1 cellular context compared by ENCODE assay signal in genomic region chr18:3044931-3045698, GRCh38.
TF ChIP-seq lines count a peak whose summit lies in the region.

No MANE protein-coding gene starts in this region.

TF ChIP-seq in HepG2, 621 proteins besides CTCF, POLR2A, EP300 and RAD21 (continued from another document and continues in another):
- TF ChIP-seq CENPBD1 (CRISPR knock-in tag; IDR thresholded peaks at IDR 0.05; ENCODE audit: borderline replicate concordance, low read depth), result no peak
- no peak for TF ChIP-seq FLYWCH1 (CRISPR knock-in tag; IDR thresholded peaks at IDR 0.05)
- TF ChIP-seq CBX1 (IDR thresholded peaks at IDR 0.05; ENCODE audit: low read depth), result no peak
- no peak for TF ChIP-seq KLF13 (CRISPR knock-in tag; IDR thresholded peaks at IDR 0.05)
- no peak for TF ChIP-seq ZNF558 (CRISPR knock-in tag; IDR thresholded peaks at IDR 0.05; ENCODE audit: borderline replicate concordance)
- TF ChIP-seq THAP7 (CRISPR knock-in tag; IDR thresholded peaks at IDR 0.05), result no peak
- TF ChIP-seq WIZ (CRISPR knock-in tag; IDR thresholded peaks at IDR 0.05), result no peak
- no peak for TF ChIP-seq PHF8 (CRISPR knock-in tag; IDR thresholded peaks at IDR 0.05)
- TF ChIP-seq SP4 (CRISPR knock-in tag; IDR thresholded peaks at IDR 0.05), result no peak
- TF ChIP-seq SOX5 (CRISPR knock-in tag; IDR thresholded peaks at IDR 0.05; ENCODE audit: borderline replicate concordance), result peak; percentile 55; the same call in 1 of the 2 replicates
- TF ChIP-seq FOXA3 (CRISPR knock-in tag; IDR thresholded peaks at IDR 0.05), result peak; percentile 59; the same call in 1 of the 2 replicates
- no peak for TF ChIP-seq PLSCR1 (CRISPR knock-in tag; IDR thresholded peaks at IDR 0.05; ENCODE audit: borderline replicate concordance)
- no peak for TF ChIP-seq CBX5 (CRISPR knock-in tag; IDR thresholded peaks at IDR 0.05; ENCODE audit: borderline replicate concordance)
- no peak for TF ChIP-seq THAP11 (CRISPR knock-in tag; IDR thresholded peaks at IDR 0.05)
- TF ChIP-seq ZNF570 (CRISPR knock-in tag; IDR thresholded peaks at IDR 0.05; ENCODE audit: borderline replicate concordance), result no peak
- TF ChIP-seq HNRNPUL1 (IDR thresholded peaks at IDR 0.05; ENCODE audit: low read depth, low read length), result no peak
- TF ChIP-seq CREM (IDR thresholded peaks at IDR 0.05), result peak; percentile 21; the same call in 1 of the 2 replicates
- no peak for TF ChIP-seq CREM (CRISPR knock-in tag; IDR thresholded peaks at IDR 0.05)
- TF ChIP-seq AHR (CRISPR knock-in tag; IDR thresholded peaks at IDR 0.05), result no peak
- TF ChIP-seq PRPF4 (IDR thresholded peaks at IDR 0.05; ENCODE audit: low read depth, low read length, poor library complexity, severe bottlenecking), result peak; percentile 24
- TF ChIP-seq AKAP8 (CRISPR knock-in tag; IDR thresholded peaks at IDR 0.05), result no peak
- TF ChIP-seq MIER3 (CRISPR knock-in tag; IDR thresholded peaks at IDR 0.05; ENCODE audit: borderline replicate concordance), result no peak
- TF ChIP-seq MLX (CRISPR knock-in tag; IDR thresholded peaks at IDR 0.05), result no peak
- TF ChIP-seq HMGXB4 (CRISPR knock-in tag; IDR thresholded peaks at IDR 0.05; ENCODE audit: borderline replicate concordance in 1 of 2, low read depth in 1 of 2), result peak in 1 of 2 experiments; percentile 26; a peak in 1 of 4 replicates
- TF ChIP-seq ZNF709 (CRISPR knock-in tag; IDR thresholded peaks at IDR 0.05), result no peak
- no peak for TF ChIP-seq ZNF446 (CRISPR knock-in tag; IDR thresholded peaks at IDR 0.05)
- no peak for TF ChIP-seq ZNF780A (CRISPR knock-in tag; IDR thresholded peaks at IDR 0.05)
- TF ChIP-seq ZNF142 (CRISPR knock-in tag; IDR thresholded peaks at IDR 0.05), result no peak
- no peak for TF ChIP-seq ARID3A (IDR thresholded peaks at IDR 0.05; ENCODE audit: low read depth, low read length)
- peak; percentile 85; the same call in 1 of the 2 replicates for TF ChIP-seq GFI1 (CRISPR knock-in tag; IDR thresholded peaks at IDR 0.05; ENCODE audit: borderline replicate concordance)
- TF ChIP-seq KDM3A (CRISPR knock-in tag; IDR thresholded peaks at IDR 0.05; ENCODE audit: low read depth), result no peak
- TF ChIP-seq ZNF572 (CRISPR knock-in tag; IDR thresholded peaks at IDR 0.05), result 0 out of 2 replicates have a peak, but pooled peaks have one; percentile 32
- TF ChIP-seq RARA (CRISPR knock-in tag; IDR thresholded peaks at IDR 0.05), result peak; percentile 65
- TF ChIP-seq SIX4 (CRISPR knock-in tag; IDR thresholded peaks at IDR 0.05), result no peak
- no peak for TF ChIP-seq ATF4 (CRISPR knock-in tag; IDR thresholded peaks at IDR 0.05)
- TF ChIP-seq NFRKB (IDR thresholded peaks at IDR 0.05), result no peak
- TF ChIP-seq ZBTB20 (CRISPR knock-in tag; IDR thresholded peaks at IDR 0.05; ENCODE audit: borderline replicate concordance, low read depth), result peak; percentile 47; the same call in 1 of the 2 replicates
- no peak for TF ChIP-seq NCOA5 (CRISPR knock-in tag; IDR thresholded peaks at IDR 0.05)
- no peak for TF ChIP-seq HDAC1 (CRISPR knock-in tag; IDR thresholded peaks at IDR 0.05)
- TF ChIP-seq ARID5B (CRISPR knock-in tag; IDR thresholded peaks at IDR 0.05), result peak; percentile 53; the same call in 1 of the 2 replicates
- TF ChIP-seq FIP1L1 (IDR thresholded peaks at IDR 0.05; ENCODE audit: borderline replicate concordance, insufficient read depth, low read depth, low read length), result no peak
- TF ChIP-seq DMTF1 (CRISPR knock-in tag; IDR thresholded peaks at IDR 0.05), result no peak
